In the genomic region with DNA sequence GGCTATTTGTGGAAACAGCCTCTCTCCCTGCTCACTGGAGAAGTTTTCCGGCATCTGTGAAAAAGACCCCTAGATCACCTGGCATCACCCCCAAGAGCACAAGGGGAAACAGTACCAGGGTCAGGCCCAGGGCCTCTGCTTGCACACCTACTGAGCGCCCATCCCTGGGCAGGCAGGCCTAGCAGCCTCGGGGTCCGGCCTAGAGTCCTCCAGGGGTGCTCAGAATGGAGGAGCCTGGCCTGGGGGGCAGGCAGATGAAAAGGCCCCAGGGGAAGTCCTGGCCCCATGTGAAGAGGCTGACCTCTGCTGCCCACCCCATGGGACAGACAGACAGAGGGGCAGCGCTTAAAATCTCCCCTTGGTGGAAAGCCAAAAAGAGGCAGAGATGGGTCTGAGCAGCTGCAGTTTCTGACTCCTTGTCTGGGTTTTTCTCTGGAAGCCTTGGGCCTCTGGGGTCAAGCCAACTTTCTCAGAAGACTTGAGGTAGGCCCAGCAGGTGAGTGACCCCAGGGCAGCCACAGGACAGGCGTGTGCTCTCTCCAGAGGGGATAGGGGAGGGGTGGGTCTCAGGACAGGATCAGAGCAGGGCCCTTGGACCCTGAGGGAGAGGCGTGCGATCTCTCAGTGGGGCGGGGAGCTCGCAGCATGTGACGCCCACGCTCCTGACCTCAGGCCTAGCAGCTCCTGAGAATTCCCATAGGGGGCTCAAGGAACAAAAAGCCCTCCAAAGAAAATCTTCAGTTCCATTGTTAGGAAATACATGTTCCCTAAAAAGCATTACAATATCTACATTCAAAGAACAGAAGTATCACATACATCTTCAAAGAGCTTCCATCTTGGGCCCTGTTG, we compare ENCODE assay signal across 11 cellular contexts. TPM values are rescaled to one million over a fixed set of nuclear protein-coding genes. Genes with fewer than 3 reads are reported as not detected.
DNase-seq lines count a peak whose midpoint lies in the region; ATAC-seq and TF ChIP-seq lines count a peak whose summit lies in the region.
"Had no signal": no experiment of that assay in that cellular context is flagged by ENCODE, and none has a peak within 500 bp of the region (broad histone marks: within the 10 kb centered on the region; RNA-seq: fewer than 3 reads in every experiment).

No MANE protein-coding gene starts in this region.

- DNase-seq in SJSA1 (ENCODE audit: low read depth in 1 of 2, low spot score in 2 of 2) (no peak), epithelial cell of prostate (ENCODE audit: low read depth, low spot score) (no peak), myocyte (ENCODE audit: low read depth) (peak; percentile 93), tibial artery (no peak), A172 (ENCODE audit: low spot score) (no peak)
- DNase-seq in stimulated activated CD8-positive, alpha-beta memory T cell treated with anti-CD3 and anti-CD28 coated beads, Interleukin-4, amount 100 ng/mL, for 48 hours = no peak
- DNase-seq in activated CD4-positive, alpha-beta T cell treated with anti-CD3 and anti-CD28 coated beads for 4 hours = no peak
- DNase-seq: activated gamma-delta T cell, NCI-H1930 had no signal

- peaks cover 25% of the 10 kb centered on the region for H3K36me3 ChIP-seq in SJSA1
- no peaks in the 10 kb centered on the region for H3K36me3 ChIP-seq in tibial artery

- H3K4me3 ChIP-seq in SJSA1 (no peak overlapping the region), tibial artery (no peak overlapping the region)

- no peak for ATAC-seq in HG02798 (IDR thresholded peaks at IDR 0.05; ENCODE audit: poor library complexity, unreplicated experiment)
- ATAC-seq: activated CD4-positive, CD25-positive, alpha-beta regulatory T cell treated with anti-CD3 and anti-CD28 coated beads, Interleukin-2, amount 50 U/mL, for 24 hours had no signal

- H3K27me3 ChIP-seq in SJSA1 (replicated peaks) (no peaks in the 10 kb centered on the region), tibial artery (no peaks in the 10 kb centered on the region)

- intact Hi-C loops in tibial artery (cut with DNase I; ENCODE audit: low total_unique reads) = loop anchor here (5.0 kb wide), 1 partner anchor 34 kb away; a partner anchor contains a TSS

- no peak for TF ChIP-seq CTCF in tibial artery (IDR thresholded peaks at IDR 0.05)

- H3K9me3 ChIP-seq in SJSA1 (replicated peaks) = no peaks in the 10 kb centered on the region
- H3K9me3 ChIP-seq in tibial artery = no peaks in the 10 kb centered on the region

- H3K4me1 ChIP-seq in SJSA1 (replicated peaks) (peaks cover 55% of the 10 kb centered on the region), tibial artery (peaks cover 0 to 77% (median 62%) of the 10 kb centered on the region in 4 donors)

- peak overlapping the region; percentile 95 for H3K27ac ChIP-seq in SJSA1
- H3K27ac ChIP-seq in epithelial cell of prostate = peak overlapping the region; percentile 14
- peak overlapping the region; percentile 88 to 94 for H3K27ac ChIP-seq in tibial artery

RNA-seq across cellular contexts. Expression of a gene that starts 34.5 kb away (rescaled TPM):
- total RNA-seq in SJSA1 (2014; rRNA removed; shearing (Covaris generic)) = 7.9 and 13.3 TPM in 2 replicates
- 8.9 and 12.3 TPM in 2 replicates for total RNA-seq in myocyte
- 10.9 TPM for polyA plus RNA-seq in myocyte (2012)
- 14.1 and 16.3 TPM in 2 replicates for total RNA-seq in A172 (2014; rRNA removed; shearing (Covaris generic))

Comparison
In these comparisons a context has a peak if more than half of its experiments do, and no peak if none do; other contexts are left out.
1. H3K27ac ChIP-seq: peak in every context shown above with its lines; median percentile 95 in SJSA1; 91 in tibial artery; 14 in epithelial cell of prostate.